In the genomic region with DNA sequence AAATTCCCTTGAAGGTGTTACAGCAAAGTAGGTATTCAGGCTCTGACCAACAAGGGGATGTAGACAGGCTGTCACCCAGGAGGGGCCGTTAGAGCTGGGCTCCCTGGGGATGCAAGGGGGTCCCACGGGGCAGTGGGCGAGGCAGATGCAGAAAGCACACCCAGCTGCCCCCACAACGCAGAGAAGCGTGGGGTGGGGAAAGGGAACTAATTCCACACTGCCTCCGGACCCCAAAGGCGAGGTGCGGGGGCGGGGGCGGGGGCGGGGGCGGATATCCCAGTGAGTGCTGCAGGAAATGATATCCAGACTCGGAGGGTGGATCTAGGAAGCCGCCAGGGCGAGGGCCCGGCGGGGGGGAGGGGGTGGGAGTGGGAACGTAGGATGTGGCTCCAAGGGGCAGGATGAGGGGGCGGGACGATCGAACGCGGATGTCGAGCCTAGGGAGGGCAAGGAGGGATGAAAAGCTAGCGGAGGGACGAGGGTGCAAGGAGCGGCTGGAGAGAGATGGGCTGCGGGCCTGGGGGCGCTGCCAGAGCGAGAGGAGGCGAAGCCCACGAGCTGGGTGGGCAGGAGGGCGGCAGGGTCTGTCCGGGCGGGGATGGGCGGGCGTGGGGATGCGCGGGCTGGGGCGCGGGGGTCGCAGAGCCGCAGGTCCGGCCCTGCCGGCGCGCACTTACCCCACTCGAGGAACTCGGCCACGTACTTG, we compare ENCODE assay signal across 8 cellular contexts. TPM values are rescaled to one million over a fixed set of nuclear protein-coding genes. Genes with fewer than 3 reads are reported as not detected.
DNase-seq lines count a peak whose midpoint lies in the region; ATAC-seq and TF ChIP-seq lines count a peak whose summit lies in the region.

No MANE protein-coding gene starts in this region.

- H3K4me1 ChIP-seq in CD4-positive, alpha-beta memory T cell (ENCODE audit: insufficient read depth, low read length): peaks cover 6% of the 10 kb centered on the region
- H3K4me1 ChIP-seq in SJCRH30 (peaks cover 6% of the 10 kb centered on the region; the same call in 1 of the 2 replicates), muscle layer of colon (ENCODE audit: insufficient read depth, low read length) (peaks cover 30% of the 10 kb centered on the region)

- peaks cover 6 to 10% of the 10 kb centered on the region in 2 donors for H3K27me3 Mint-ChIP-seq in CD4-positive, alpha-beta memory T cell

- H3K36me3 ChIP-seq in CD4-positive, alpha-beta memory T cell (ENCODE audit: insufficient read depth, low read length): no peaks in the 10 kb centered on the region
- H3K36me3 ChIP-seq in SJCRH30 (no peaks in the 10 kb centered on the region), muscle layer of colon (ENCODE audit: insufficient read depth, low read length) (no peaks in the 10 kb centered on the region)

- H3K27ac ChIP-seq in CD4-positive, alpha-beta memory T cell (ENCODE audit: low read depth, low read length): no peak overlapping the region
- H3K27ac ChIP-seq in SJCRH30 (peak overlapping the region; percentile 12; the same call in 1 of the 2 replicates), epithelial cell of prostate (peak overlapping the region; percentile 88), muscle layer of colon (ENCODE audit: low read depth, low read length) (peak overlapping the region; percentile 68)

- no peaks in the 10 kb centered on the region for H3K9me3 ChIP-seq in CD4-positive, alpha-beta memory T cell (ENCODE audit: control insufficient read depth in 1 of 2, low read length in 2 of 2)
- H3K9me3 ChIP-seq in SJCRH30 (replicated peaks) (no peaks in the 10 kb centered on the region), muscle layer of colon (ENCODE audit: low read length) (no peaks in the 10 kb centered on the region)

- peak overlapping the region in 3 of 7 donors; percentile 16 to 88 (median 39) for H3K27ac Mint-ChIP-seq in CD4-positive, alpha-beta memory T cell

- CTCF ChIA-PET in CD4-positive, alpha-beta memory T cell (lab: Charles Lee; ENCODE audit: partially characterized antibody): interaction anchor here (1.9 kb wide), 1 partner anchor 362 kb away, joined by 4 read pairs; no protein-coding TSS in a partner anchor
- CTCF ChIA-PET in HEK293T (lab: Yijun Ruan, JAX): interaction anchor here (0.6 kb wide), 1 partner anchor 57 kb away, joined by 4 read pairs; no protein-coding TSS in a partner anchor

- peak overlapping the region; percentile 34 for H3K9ac ChIP-seq in muscle layer of colon (ENCODE audit: low read length)

- peak overlapping the region; percentile 61 to 86 (median 79) for H3K4me3 Mint-ChIP-seq in CD4-positive, alpha-beta memory T cell

- ATAC-seq in GM18868 (IDR thresholded peaks at IDR 0.05; ENCODE audit: unreplicated experiment): no peak
- ATAC-seq in GM21825 (IDR thresholded peaks at IDR 0.05; ENCODE audit: unreplicated experiment): no peak

- peaks cover 0 to 2% (median 0%) of the 10 kb centered on the region in 8 donors for H3K9me3 Mint-ChIP-seq in CD4-positive, alpha-beta memory T cell

- H3K4me1 Mint-ChIP-seq in CD4-positive, alpha-beta memory T cell: peaks cover 9 to 13% (median 11%) of the 10 kb centered on the region in 4 donors

- H3K27me3 ChIP-seq in CD4-positive, alpha-beta memory T cell (ENCODE audit: insufficient read depth, low read length): no peaks in the 10 kb centered on the region
- H3K27me3 ChIP-seq in SJCRH30 (no peaks in the 10 kb centered on the region), muscle layer of colon (ENCODE audit: control insufficient read depth in 1 of 2, insufficient read depth in 2 of 2, low read length in 2 of 2) (no peaks in the 10 kb centered on the region)

- POLR2A ChIA-PET in CD4-positive, alpha-beta memory T cell (lab: Charles Lee; ENCODE audit: partially characterized antibody): interaction anchor here (0.5 to 1.0 kb wide), 2 partner anchors 18 to 277 kb away, joined by 3 read pairs; a partner anchor contains a TSS
- POLR2A ChIA-PET in HEK293T (lab: Yijun Ruan, JAX): interaction anchor here (0.6 to 1.6 kb wide), 6 partner anchors 11 to 278 kb away, joined by 3 to 5 read pairs (median 4); a partner anchor contains a TSS

- H3K36me3 Mint-ChIP-seq in CD4-positive, alpha-beta memory T cell: no peaks in the 10 kb centered on the region

- no peak for DNase-seq in CD4-positive, alpha-beta memory T cell
- DNase-seq in HEK293T (ENCODE audit: extremely low spot score) (peak; percentile 69), SJCRH30 (peak; percentile 79 to 86), epithelial cell of prostate (ENCODE audit: low read depth, low spot score) (no peak)
- no peak for DNase-seq in stimulated activated CD4-positive, alpha-beta T cell treated with anti-CD3 and anti-CD28 coated beads, Interleukin-1b, Interleukin-23, amount 100 ng/mL, for 48 hours

- H3K4me3 ChIP-seq in CD4-positive, alpha-beta memory T cell (ENCODE audit: low read length in 2 of 2): no peak overlapping the region
- H3K4me3 ChIP-seq in SJCRH30: peak overlapping the region; percentile 75
- H3K4me3 ChIP-seq in muscle layer of colon (ENCODE audit: low read depth in 1 of 2, low read length in 2 of 2): peak overlapping the region; percentile 48 to 85

- intact Hi-C loops in CD4-positive, alpha-beta memory T cell (cut with micrococcal nuclease): loop anchor here (1.0 to 10.0 kb wide), 2 partner anchors 19 to 282 kb away; a partner anchor contains a TSS

TF ChIP-seq in HEK293T, 16 proteins besides CTCF, POLR2A, EP300 and RAD21:
- TF ChIP-seq TARDBP (IDR thresholded peaks at IDR 0.05): no peak

RNA-seq across cellular contexts. Expression of a gene that starts 0.9 kb away (rescaled TPM):
- total RNA-seq in CD4-positive, alpha-beta memory T cell: 1 to 10 TPM; 7.5 to 8.4 TPM
- under 1 TPM; 0.02 to 0.80 TPM for polyA plus RNA-seq in CD4-positive, alpha-beta memory T cell
- 43.4 and 44.7 TPM in 2 replicates for total RNA-seq in SJCRH30 (2014; rRNA removed; shearing (Covaris generic))

RNA-seq across cellular contexts. Expression of a gene that starts 27.5 kb away (rescaled TPM):
- total RNA-seq in CD4-positive, alpha-beta memory T cell: not detected
- polyA plus RNA-seq in CD4-positive, alpha-beta memory T cell: not detected
- total RNA-seq in SJCRH30 (2014; rRNA removed; shearing (Covaris generic)): not detected in 2 replicates

RNA-seq across cellular contexts. Expression of a gene that starts 38.0 kb away (rescaled TPM):
- total RNA-seq in CD4-positive, alpha-beta memory T cell: not detected
- polyA plus RNA-seq in CD4-positive, alpha-beta memory T cell: not detected
- total RNA-seq in SJCRH30 (2014; rRNA removed; shearing (Covaris generic)): not detected in 2 replicates

Comparison
In these comparisons a context has a peak if more than half of its experiments do, and no peak if none do; other contexts are left out.
1. DNase-seq: peak in HEK293T (single experiment) and SJCRH30 (2 of 2); none in CD4-positive, alpha-beta memory T cell (0 of 5), epithelial cell of prostate (single experiment) and stimulated activated CD4-positive, alpha-beta T cell treated with anti-CD3 and anti-CD28 coated beads, Interleukin-1b, Interleukin-23, amount 100 ng/mL, for 48 hours (single experiment).
2. H3K4me3 ChIP-seq: peak in SJCRH30 (single experiment) and muscle layer of colon (2 of 2); none in CD4-positive, alpha-beta memory T cell (0 of 2).